10 cellular contexts compared by ENCODE assay signal in the genomic region with DNA sequence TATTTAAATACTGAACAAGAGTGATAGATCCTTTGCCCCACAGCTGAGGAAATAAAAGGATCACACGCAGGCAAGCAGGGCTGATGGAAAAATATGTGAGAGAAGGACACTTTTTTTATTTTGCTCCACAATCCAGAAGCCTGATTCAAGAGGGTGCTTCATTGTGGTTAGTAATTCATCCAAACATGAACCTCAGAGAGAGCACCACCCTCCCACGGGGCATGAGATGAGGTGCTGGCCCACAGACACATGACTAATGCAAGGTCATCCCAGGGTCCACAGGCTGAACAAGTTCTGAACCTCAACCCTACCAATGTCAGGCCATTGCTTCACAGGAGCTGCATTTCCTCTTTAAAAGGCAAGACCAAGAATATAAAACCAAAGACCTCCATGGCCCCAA.
DNase-seq lines count a peak whose midpoint lies in the region; TF ChIP-seq lines count a peak whose summit lies in the region.
"Had no signal": no experiment of that assay in that cellular context is flagged by ENCODE, and none has a peak within 500 bp of the region (broad histone marks: within the 10 kb centered on the region; RNA-seq: fewer than 3 reads in every experiment).

No MANE protein-coding gene starts in this region.

- H3K4me1 Mint-ChIP-seq in type B pancreatic cell (ENCODE audit: unreplicated experiment), result peaks cover 29% of the 10 kb centered on the region
- H3K4me1 Mint-ChIP-seq: activated B cell treated with CpG ODN at 0.5 μM for 24 hours had no signal

- H3K27me3 ChIP-seq in sigmoid colon, result no peaks in the 10 kb centered on the region
- H3K27me3 ChIP-seq: ascending aorta, pancreas had no signal

- TF ChIP-seq CTCF in sigmoid colon (IDR thresholded peaks at IDR 0.05) (no peak), type B pancreatic cell (conservative IDR thresholded peaks at IDR 0.05) (no peak)

- no peak for TF ChIP-seq EP300 in sigmoid colon (IDR thresholded peaks at IDR 0.05)

- intact Hi-C loops in sigmoid colon (cut with DNase I), result no loop called here

- H3K27me3 Mint-ChIP-seq in type B pancreatic cell, result no peaks in the 10 kb centered on the region

- H3K4me3 Mint-ChIP-seq in type B pancreatic cell, result no peak overlapping the region
- H3K4me3 Mint-ChIP-seq: activated B cell treated with CpG ODN at 0.5 μM for 24 hours had no signal

- DNase-seq in EL (peak; percentile 95), NCI-H226 (peak; percentile 69), fibroblast of gingiva (ENCODE audit: low read depth) (peak; percentile 84), sigmoid colon (no peak), type B pancreatic cell (ENCODE audit: extremely low spot score, unreplicated experiment) (no peak), NCI-H748 (lab: John Stamatoyannopoulos, UW; ENCODE audit: unreplicated experiment) (no peak), NCI-H510A treated with DMSO at 0.1 percent for 48 hours (lab: John Stamatoyannopoulos, UW) (no peak)
- DNase-seq: activated B cell treated with CpG ODN at 0.5 μM for 24 hours, pancreas had no signal

- peak overlapping the region; percentile 62 to 74 (median 70) for H3K27ac ChIP-seq in sigmoid colon
- H3K27ac ChIP-seq: ascending aorta, pancreas had no signal

- no peaks in the 10 kb centered on the region for H3K9me3 ChIP-seq in sigmoid colon
- H3K9me3 ChIP-seq: ascending aorta, pancreas had no signal

- H3K36me3 Mint-ChIP-seq in type B pancreatic cell, result no peaks in the 10 kb centered on the region

- 76 to 89% methylated on average over 2 of the region's 2 CpGs for WGBS in sigmoid colon, 2 donors

- H3K4me1 ChIP-seq in sigmoid colon, result peaks cover 0 to 57% (median 44%) of the 10 kb centered on the region in 4 donors
- H3K4me1 ChIP-seq: pancreas had no signal

- H3K4me3 ChIP-seq in sigmoid colon, result no peak overlapping the region
- H3K4me3 ChIP-seq: ascending aorta, pancreas had no signal

- no peaks in the 10 kb centered on the region for H3K36me3 ChIP-seq in sigmoid colon
- H3K36me3 ChIP-seq: ascending aorta, pancreas had no signal

- no peak for TF ChIP-seq POLR2A in sigmoid colon (IDR thresholded peaks at IDR 0.05)

- H3K27ac Mint-ChIP-seq in type B pancreatic cell, result no peak overlapping the region
- H3K27ac Mint-ChIP-seq: activated B cell treated with CpG ODN at 0.5 μM for 24 hours had no signal

- no peaks in the 10 kb centered on the region for H3K9me3 Mint-ChIP-seq in type B pancreatic cell
- H3K9me3 Mint-ChIP-seq: activated B cell treated with CpG ODN at 0.5 μM for 24 hours had no signal

Comparison
In these comparisons a context has a peak if more than half of its experiments do, and no peak if none do; other contexts are left out.
1. DNase-seq: peak in EL (single experiment), NCI-H226 (single experiment) and fibroblast of gingiva (single experiment); none in sigmoid colon (single experiment), type B pancreatic cell (single experiment), NCI-H748 (single experiment) and NCI-H510A treated with DMSO at 0.1 percent for 48 hours (single experiment).